ENCODE assay signal across 8 cellular contexts in genomic region chr1:33641099-33641830, GRCh38.
DNase-seq lines count a peak whose midpoint lies in the region; ATAC-seq and TF ChIP-seq lines count a peak whose summit lies in the region.

No MANE protein-coding gene starts in this region.

- peak in 9 of 12 donors; percentile 9 to 50 (median 31) for TF ChIP-seq CTCF in heart left ventricle (IDR thresholded peaks at IDR 0.05)
- TF ChIP-seq CTCF in type B pancreatic cell (conservative IDR thresholded peaks at IDR 0.05) = peak; percentile 64
- TF ChIP-seq CTCF in GM10248 (IDR thresholded peaks at IDR 0.05; ENCODE audit: control extremely low read depth, extremely low read depth, low read depth, missing control alignments) = no peak

- H3K9me3 Mint-ChIP-seq in type B pancreatic cell = no peaks in the 10 kb centered on the region
- no peaks in the 10 kb centered on the region for H3K9me3 Mint-ChIP-seq in activated naive CD4-positive, alpha-beta T cell treated with anti-CD3 and anti-CD28 coated beads, Interleukin-2, amount 10 ng/mL, durations not matched to agents 7 days and 5 days

- CTCF ChIA-PET in activated naive CD4-positive, alpha-beta T cell treated with anti-CD3 and anti-CD28 coated beads, Interleukin-2, amount 10 ng/mL, durations not matched to agents 7 days and 5 days (lab: Charles Lee) = interaction anchor here (2.1 kb wide), 1 partner anchor 8 kb away, joined by 8 read pairs; no protein-coding TSS in a partner anchor
- CTCF ChIA-PET in GM10248 (lab: Yijun Ruan, JAX) = no interaction called here

- H3K9me3 ChIP-seq in heart left ventricle = no peaks in the 10 kb centered on the region
- H3K9me3 ChIP-seq in right cardiac atrium (ENCODE audit: control insufficient read depth, low read length) = no peaks in the 10 kb centered on the region

- peaks cover 41% of the 10 kb centered on the region for H3K27me3 Mint-ChIP-seq in type B pancreatic cell
- H3K27me3 Mint-ChIP-seq in activated naive CD4-positive, alpha-beta T cell treated with anti-CD3 and anti-CD28 coated beads, Interleukin-2, amount 10 ng/mL, durations not matched to agents 7 days and 5 days = peaks cover 7% of the 10 kb centered on the region

- H3K27me3 ChIP-seq in heart left ventricle (peaks cover 0 to 9% (median 0%) of the 10 kb centered on the region in 9 donors), right cardiac atrium (ENCODE audit: control insufficient read depth, insufficient read depth) (no peaks in the 10 kb centered on the region)

- POLR2A ChIA-PET in GM10248 (lab: Yijun Ruan, JAX) = no interaction called here

- H3K4me1 ChIP-seq in heart left ventricle (no peaks in the 10 kb centered on the region), right cardiac atrium (ENCODE audit: control insufficient read depth, insufficient read depth, low read length) (no peaks in the 10 kb centered on the region)

- ATAC-seq in heart left ventricle = peak in 1 of 4 donors; percentile 25
- ATAC-seq in right cardiac atrium = no peak
- ATAC-seq in esophagus mucosa = peak; percentile 55

- TF ChIP-seq POLR2A in heart left ventricle (IDR thresholded peaks at IDR 0.05) = no peak

- no peak overlapping the region for H3K4me3 ChIP-seq in heart left ventricle
- no peak overlapping the region for H3K4me3 ChIP-seq in right cardiac atrium (ENCODE audit: low read length)

- no peak overlapping the region for H3K4me3 Mint-ChIP-seq in type B pancreatic cell
- no peak overlapping the region for H3K4me3 Mint-ChIP-seq in activated naive CD4-positive, alpha-beta T cell treated with anti-CD3 and anti-CD28 coated beads, Interleukin-2, amount 10 ng/mL, durations not matched to agents 7 days and 5 days

- H3K36me3 Mint-ChIP-seq in type B pancreatic cell = no peaks in the 10 kb centered on the region
- H3K36me3 Mint-ChIP-seq in activated naive CD4-positive, alpha-beta T cell treated with anti-CD3 and anti-CD28 coated beads, Interleukin-2, amount 10 ng/mL, durations not matched to agents 7 days and 5 days = no peaks in the 10 kb centered on the region

- intact Hi-C loops in heart left ventricle (cut with DNase I) = no loop called here
- intact Hi-C loops in right cardiac atrium (cut with DNase I) = no loop called here

- no peak overlapping the region for H3K27ac ChIP-seq in heart left ventricle
- no peak overlapping the region for H3K27ac ChIP-seq in right cardiac atrium (ENCODE audit: low read length)

- no peak overlapping the region for H3K27ac Mint-ChIP-seq in type B pancreatic cell
- H3K27ac Mint-ChIP-seq in activated naive CD4-positive, alpha-beta T cell treated with anti-CD3 and anti-CD28 coated beads, Interleukin-2, amount 10 ng/mL, durations not matched to agents 7 days and 5 days = no peak overlapping the region

- no peaks in the 10 kb centered on the region for H3K36me3 ChIP-seq in heart left ventricle

- DNase-seq in heart left ventricle = no peak
- DNase-seq in right cardiac atrium = no peak
- peak; percentile 30 to 62 for DNase-seq in NCI-H526 (lab: John Stamatoyannopoulos, UW)
- DNase-seq in type B pancreatic cell (ENCODE audit: extremely low spot score, unreplicated experiment) = no peak
- no peak for DNase-seq in GM19238 (ENCODE audit: insufficient read length, low spot score)
- DNase-seq in activated naive CD4-positive, alpha-beta T cell treated with anti-CD3 and anti-CD28 coated beads, Interleukin-2, amount 10 ng/mL, durations not matched to agents 7 days and 5 days = no peak
- no peak for DNase-seq in GM10248 (ENCODE audit: extremely low spot score)

- 71 to 80% (median 73%) methylated on average over 5 of the region's 5 CpGs for WGBS in heart left ventricle, 4 donors
- 74% methylated on average over 5 of the region's 5 CpGs for WGBS in right cardiac atrium

- H3K4me1 Mint-ChIP-seq in type B pancreatic cell (ENCODE audit: unreplicated experiment) = no peaks in the 10 kb centered on the region
- H3K4me1 Mint-ChIP-seq in activated naive CD4-positive, alpha-beta T cell treated with anti-CD3 and anti-CD28 coated beads, Interleukin-2, amount 10 ng/mL, durations not matched to agents 7 days and 5 days = no peaks in the 10 kb centered on the region

Comparison
In these comparisons a context has a peak if more than half of its experiments do, and no peak if none do; other contexts are left out.
1. DNase-seq: peak in NCI-H526 (2 of 2); none in heart left ventricle (0 of 5), right cardiac atrium (0 of 3), type B pancreatic cell (single experiment), GM19238 (single experiment), activated naive CD4-positive, alpha-beta T cell treated with anti-CD3 and anti-CD28 coated beads, Interleukin-2, amount 10 ng/mL, durations not matched to agents 7 days and 5 days (single experiment) and GM10248 (single experiment).